In genomic region chr19:51607077-51607476, GRCh38 we compare ENCODE assay signal across 12 cellular contexts. TPM values are rescaled to one million over a fixed set of nuclear protein-coding genes. Genes with fewer than 3 reads are reported as not detected.
DNase-seq lines count a peak whose midpoint lies in the region; ATAC-seq, FAIRE-seq and TF ChIP-seq lines count a peak whose summit lies in the region.
"Had no signal": no experiment of that assay in that cellular context is flagged by ENCODE, and none has a peak within 500 bp of the region (broad histone marks: within the 10 kb centered on the region; RNA-seq: fewer than 3 reads in every experiment).

No MANE protein-coding gene starts in this region.

- TF ChIP-seq POLR2A in HepG2 (IDR thresholded peaks at IDR 0.05; ENCODE audit: insufficient read depth in 1 of 2, low read depth in 2 of 2, low read length in 2 of 2), result no peak

- intact Hi-C loops in HepG2 (cut with micrococcal nuclease; ENCODE audit: unreplicated experiment), result no loop called here

- no peak for FAIRE-seq in HepG2 (lab: Jason Lieb, UNC)
- FAIRE-seq: bronchial epithelial cell, islet of Langerhans had no signal

- H2AFZ ChIP-seq in SU-DHL-6 (ENCODE audit: low read depth, low read length, severe bottlenecking), result no peak overlapping the region
- no peak overlapping the region for H2AFZ ChIP-seq in HepG2 (ENCODE audit: low read length)

- no peaks in the 10 kb centered on the region for H3K9me2 ChIP-seq in SU-DHL-6 (replicated peaks; ENCODE audit: insufficient read depth, low read length)

- H3K4me1 ChIP-seq in HepG2 (ENCODE audit: insufficient read depth, low read length), result no peaks in the 10 kb centered on the region
- H3K4me1 ChIP-seq: BE2C, SJCRH30 had no signal

- in situ Hi-C loops in HepG2 (cut with HindIII; ENCODE audit: extremely low pct_ligation_motif_present, low pct_unique_long_range_greater_than_20kb), result no loop called here

- H3K27ac ChIP-seq in SU-DHL-6 (ENCODE audit: low read depth, low read length) (peak overlapping the region; percentile 89), HepG2 (ENCODE audit: extremely low read length, insufficient read depth, low read length) (no peak overlapping the region)
- H3K27ac ChIP-seq: SJCRH30 had no signal

- H3K9me3 ChIP-seq in SU-DHL-6 (ENCODE audit: insufficient read depth, low read length), result no peaks in the 10 kb centered on the region
- no peaks in the 10 kb centered on the region for H3K9me3 ChIP-seq in HepG2 (ENCODE audit: low read length)
- H3K9me3 ChIP-seq: BE2C, SJCRH30 had no signal

- H3K9ac ChIP-seq in SU-DHL-6 (ENCODE audit: low read length), result peak overlapping the region; percentile 36
- no peak overlapping the region for H3K9ac ChIP-seq in HepG2 (ENCODE audit: insufficient read depth, low read depth, low read length)

- H3K36me3 ChIP-seq in SU-DHL-6 (ENCODE audit: low read length), result no peaks in the 10 kb centered on the region
- no peaks in the 10 kb centered on the region for H3K36me3 ChIP-seq in HepG2 (replicated peaks in 1 of 2; ENCODE audit: control insufficient read depth in 1 of 2, insufficient read depth in 2 of 2, low read length in 2 of 2)
- H3K36me3 ChIP-seq: BE2C, SJCRH30 had no signal

- CTCF ChIA-PET in HepG2 (lab: Yijun Ruan, JAX; ENCODE audit: low intra/inter-chr PET ratio, low total read pairs), result interaction anchor here (0.6 to 0.8 kb wide), 2 partner anchors 50 to 203 kb away, joined by 3 read pairs; no protein-coding TSS in a partner anchor

- ATAC-seq in HG02973 (IDR thresholded peaks at IDR 0.05; ENCODE audit: unreplicated experiment) (peak; percentile 81), left lobe of liver (no peak), HepG2 (no peak)
- ATAC-seq in stimulated activated naive CD8-positive, alpha-beta T cell treated with anti-CD3 and anti-CD28 coated beads, Interleukin-15, amount 100 ng/mL, for 72 hours, result peak; percentile 97

- H3K9me3 Mint-ChIP-seq in stimulated activated naive CD8-positive, alpha-beta T cell treated with anti-CD3 and anti-CD28 coated beads, Interleukin-15, amount 100 ng/mL, for 72 hours, result peaks cover 6 to 17% of the 10 kb centered on the region in 2 donors

- peaks cover 6% of the 10 kb centered on the region for H3F3A ChIP-seq in SU-DHL-6 (ENCODE audit: insufficient read depth)

- no peak for TF ChIP-seq CTCF in SU-DHL-6 (IDR thresholded peaks at IDR 0.05; ENCODE audit: insufficient read depth, low read length, poor library complexity, severe bottlenecking)
- TF ChIP-seq CTCF in HepG2 (CRISPR knock-in tag; IDR thresholded peaks at IDR 0.05), result no peak

- H3K4me2 ChIP-seq in SU-DHL-6 (ENCODE audit: low read depth, low read length, poor library complexity, severe bottlenecking), result peak overlapping the region; percentile 61
- H3K4me2 ChIP-seq in HepG2 (ENCODE audit: low read depth, low read length), result no peak overlapping the region

- 15% methylated on average over 6 of the region's 6 CpGs for WGBS in HepG2 (ENCODE audit: low lambda C conversion rate)

- peaks cover 50% of the 10 kb centered on the region for H3K27me3 Mint-ChIP-seq in stimulated activated naive CD8-positive, alpha-beta T cell treated with anti-CD3 and anti-CD28 coated beads, Interleukin-15, amount 100 ng/mL, for 72 hours

- peaks cover 22% of the 10 kb centered on the region for H3K4me1 Mint-ChIP-seq in stimulated activated naive CD8-positive, alpha-beta T cell treated with anti-CD3 and anti-CD28 coated beads, Interleukin-15, amount 100 ng/mL, for 72 hours

- POLR2A ChIA-PET in HepG2 (lab: Yijun Ruan, JAX), result no interaction called here

- H3K27me3 ChIP-seq in SU-DHL-6 (ENCODE audit: low read length) (no peaks in the 10 kb centered on the region), HepG2 (ENCODE audit: control insufficient read depth in 1 of 2, insufficient read depth in 2 of 2, low read length in 2 of 2) (no peaks in the 10 kb centered on the region)
- H3K27me3 ChIP-seq: SJCRH30 had no signal

- TF ChIP-seq EP300 in HepG2 (IDR thresholded peaks at IDR 0.05; ENCODE audit: low read depth in 2 of 2, low read length in 2 of 2) (no peak), HepG2 (CRISPR knock-in tag; IDR thresholded peaks at IDR 0.05; ENCODE audit: borderline replicate concordance) (no peak)

- H3K4me3 Mint-ChIP-seq in stimulated activated naive CD8-positive, alpha-beta T cell treated with anti-CD3 and anti-CD28 coated beads, Interleukin-15, amount 100 ng/mL, for 72 hours, result peak overlapping the region; percentile 7 to 34

- H3K4me3 ChIP-seq in SU-DHL-6 (ENCODE audit: insufficient read depth, low read length, poor library complexity, severe bottlenecking), result peak overlapping the region; percentile 35
- H3K4me3 ChIP-seq in HepG2 (replicated peaks in 1 of 3; ENCODE audit: insufficient read depth in 1 of 3, low read depth in 2 of 3, low read length in 3 of 3), result no peak overlapping the region
- H3K4me3 ChIP-seq: SJCRH30 had no signal

- peak; percentile 11 to 36 (median 20) for DNase-seq in stimulated activated CD4-positive, alpha-beta T cell treated with anti-CD3 and anti-CD28 coated beads, Interleukin-12 subunit alpha, Interleukin-12 subunit beta, amount 100 ng/mL, for 48 hours (ENCODE audit: low read depth in 2 of 3, low spot score in 1 of 3)
- no peak for DNase-seq in stimulated activated CD4-positive, alpha-beta T cell treated with anti-CD3 and anti-CD28 coated beads, Interleukin-4, amount 100 ng/mL, for 1 hour
- DNase-seq in stimulated activated naive CD8-positive, alpha-beta T cell treated with anti-CD3 and anti-CD28 coated beads, Interleukin-15, amount 100 ng/mL, for 72 hours, result peak; percentile 52 to 62
- no peak for DNase-seq in left lobe of liver (ENCODE audit: low spot score)
- DNase-seq in glomerular visceral epithelial cell (ENCODE audit: extremely low spot score), result no peak
- DNase-seq in HepG2 (ENCODE audit: low spot score), result no peak
- DNase-seq: BE2C, SJCRH30 had no signal

- no TSS peak for BruUV-seq in HepG2 (replicated peaks; lab: Mats Ljungman, UMichigan)

- peak overlapping the region in 1 of 2 donors; percentile 48 for H3K27ac Mint-ChIP-seq in stimulated activated naive CD8-positive, alpha-beta T cell treated with anti-CD3 and anti-CD28 coated beads, Interleukin-15, amount 100 ng/mL, for 72 hours

- TF ChIP-seq RAD21 in HepG2 (CRISPR knock-in tag; IDR thresholded peaks at IDR 0.05), result no peak

- H4K20me1 ChIP-seq in SU-DHL-6 (ENCODE audit: low read depth, low read length) (no peaks in the 10 kb centered on the region), HepG2 (ENCODE audit: insufficient read depth, low read length) (no peaks in the 10 kb centered on the region)

- H3K79me2 ChIP-seq in SU-DHL-6 (ENCODE audit: insufficient read depth, low read length) (no peaks in the 10 kb centered on the region), HepG2 (ENCODE audit: insufficient read depth, low read length) (no peaks in the 10 kb centered on the region)

RNA-seq across cellular contexts. Expression of gene SIGLEC5, which starts 23.1 kb away (rescaled TPM):
- total RNA-seq in left lobe of liver, result not detected
- not detected in 2 replicates for total RNA-seq in HepG2 (2016; rRNA removed; fragmentation: Illumina TruSeq; extraction: Trizol)
- not detected in 2 replicates for total RNA-seq in HepG2 (2016; cell fraction: cytosol; rRNA removed; fragmentation: Illumina TruSeq; extraction: Trizol; ENCODE audit: low read depth)
- total RNA-seq in HepG2 (2016; cell fraction: insoluble cytoplasmic fraction; rRNA removed; fragmentation: Illumina TruSeq; extraction: Trizol), result not detected in 2 replicates
- not detected in 2 replicates for total RNA-seq in HepG2 (2016; cell fraction: membrane; rRNA removed; fragmentation: Illumina TruSeq; extraction: Trizol)
- total RNA-seq in HepG2 (2016; cell fraction: nucleus; rRNA removed; fragmentation: Illumina TruSeq; extraction: Trizol), result not detected in 2 replicates
- polyA plus RNA-seq in HepG2 (2011; rRNA removed), result not detected in 2 replicates
- polyA plus RNA-seq in HepG2 (2011; cell fraction: cytosol; rRNA removed), result not detected in 2 replicates
- polyA plus RNA-seq in HepG2 (2011; cell fraction: nucleus; rRNA removed), result not detected in 2 replicates
- polyA plus RNA-seq in HepG2 (2012), result not detected in 2 replicates
- not detected in 2 replicates for polyA plus RNA-seq in HepG2 (2016; cell fraction: cytosol; fragmentation: Illumina TruSeq; extraction: Trizol; ENCODE audit: low read depth)
- not detected in 2 replicates for polyA plus RNA-seq in HepG2 (2016; cell fraction: insoluble cytoplasmic fraction; fragmentation: Illumina TruSeq; extraction: Trizol; ENCODE audit: low read depth)
- not detected in 2 replicates for polyA plus RNA-seq in HepG2 (2016; cell fraction: membrane; fragmentation: Illumina TruSeq; extraction: Trizol; ENCODE audit: low read depth)
- not detected in 2 replicates for polyA plus RNA-seq in HepG2 (2016; cell fraction: nucleus; fragmentation: Illumina TruSeq; extraction: Trizol; ENCODE audit: insufficient read depth, low read depth)
- not detected in 2 replicates for polyA minus RNA-seq in HepG2 (2011; rRNA and poly(A)+ RNA removed; ENCODE audit: low replicate concordance)
- not detected in 2 replicates for polyA minus RNA-seq in HepG2 (2011; cell fraction: cytosol; rRNA and poly(A)+ RNA removed)
- not detected in 2 replicates for polyA minus RNA-seq in HepG2 (2011; cell fraction: nucleus; rRNA and poly(A)+ RNA removed)
- total RNA-seq: bronchial epithelial cell, SJCRH30 had no signal

RNA-seq across cellular contexts. Expression of gene ZNF175, which starts 36.0 kb away (rescaled TPM):
- total RNA-seq in left lobe of liver (5.2 TPM), HepG2 (2016; rRNA removed; fragmentation: Illumina TruSeq; extraction: Trizol) (1.5 and 2.3 TPM in 2 replicates)
- total RNA-seq in HepG2 (2016; cell fraction: cytosol; rRNA removed; fragmentation: Illumina TruSeq; extraction: Trizol; ENCODE audit: low read depth), result 0.09 and 0.10 TPM in 2 replicates
- 2.7 and 2.8 TPM in 2 replicates for total RNA-seq in HepG2 (2016; cell fraction: insoluble cytoplasmic fraction; rRNA removed; fragmentation: Illumina TruSeq; extraction: Trizol)
- 0.65 and 1.1 TPM in 2 replicates for total RNA-seq in HepG2 (2016; cell fraction: membrane; rRNA removed; fragmentation: Illumina TruSeq; extraction: Trizol)
- 1.6 and 2.5 TPM in 2 replicates for total RNA-seq in HepG2 (2016; cell fraction: nucleus; rRNA removed; fragmentation: Illumina TruSeq; extraction: Trizol)
- 1.1 and 1.2 TPM in 2 replicates for polyA plus RNA-seq in HepG2 (2011; rRNA removed)
- polyA plus RNA-seq in HepG2 (2011; cell fraction: cytosol; rRNA removed), result 0.55 and 0.62 TPM in 2 replicates
- 2.2 and 2.5 TPM in 2 replicates for polyA plus RNA-seq in HepG2 (2011; cell fraction: nucleus; rRNA removed)
- 1.5 and 1.9 TPM in 2 replicates for polyA plus RNA-seq in HepG2 (2012)
- 0.11 and 0.20 TPM in 2 replicates for polyA plus RNA-seq in HepG2 (2016; cell fraction: cytosol; fragmentation: Illumina TruSeq; extraction: Trizol; ENCODE audit: low read depth)
- polyA plus RNA-seq in HepG2 (2016; cell fraction: insoluble cytoplasmic fraction; fragmentation: Illumina TruSeq; extraction: Trizol; ENCODE audit: low read depth), result 2.0 and 2.6 TPM in 2 replicates
- 0.32 and 0.44 TPM in 2 replicates for polyA plus RNA-seq in HepG2 (2016; cell fraction: membrane; fragmentation: Illumina TruSeq; extraction: Trizol; ENCODE audit: low read depth)
- 2.6 and 6.4 TPM in 2 replicates for polyA plus RNA-seq in HepG2 (2016; cell fraction: nucleus; fragmentation: Illumina TruSeq; extraction: Trizol; ENCODE audit: insufficient read depth, low read depth)
- polyA minus RNA-seq in HepG2 (2011; rRNA and poly(A)+ RNA removed; ENCODE audit: low replicate concordance), result 2.2 and 5.2 TPM in 2 replicates
- 1.1 and 1.6 TPM in 2 replicates for polyA minus RNA-seq in HepG2 (2011; cell fraction: cytosol; rRNA and poly(A)+ RNA removed)
- polyA minus RNA-seq in HepG2 (2011; cell fraction: nucleus; rRNA and poly(A)+ RNA removed), result 4.4 and 4.5 TPM in 2 replicates

RNA-seq across cellular contexts. Expression of gene SIGLEC14, which starts 39.5 kb away (rescaled TPM):
- total RNA-seq in left lobe of liver (2.6 TPM), HepG2 (2016; rRNA removed; fragmentation: Illumina TruSeq; extraction: Trizol) (0.09 TPM in 1 of 2 replicates, not detected in the other)
- not detected in 2 replicates for total RNA-seq in HepG2 (2016; cell fraction: cytosol; rRNA removed; fragmentation: Illumina TruSeq; extraction: Trizol; ENCODE audit: low read depth)
- total RNA-seq in HepG2 (2016; cell fraction: insoluble cytoplasmic fraction; rRNA removed; fragmentation: Illumina TruSeq; extraction: Trizol), result 0.13 TPM in 1 of 2 replicates, not detected in the other
- total RNA-seq in HepG2 (2016; cell fraction: membrane; rRNA removed; fragmentation: Illumina TruSeq; extraction: Trizol), result 0.09 and 0.10 TPM in 2 replicates
- not detected in 2 replicates for total RNA-seq in HepG2 (2016; cell fraction: nucleus; rRNA removed; fragmentation: Illumina TruSeq; extraction: Trizol)
- 0.04 and 0.05 TPM in 2 replicates for polyA plus RNA-seq in HepG2 (2011; rRNA removed)
- 0.06 TPM in 1 of 2 replicates, not detected in the other for polyA plus RNA-seq in HepG2 (2011; cell fraction: cytosol; rRNA removed)
- not detected in 2 replicates for polyA plus RNA-seq in HepG2 (2011; cell fraction: nucleus; rRNA removed)
- 0.09 TPM in 1 of 2 replicates, not detected in the other for polyA plus RNA-seq in HepG2 (2012)
- polyA plus RNA-seq in HepG2 (2016; cell fraction: cytosol; fragmentation: Illumina TruSeq; extraction: Trizol; ENCODE audit: low read depth), result not detected in 2 replicates
- polyA plus RNA-seq in HepG2 (2016; cell fraction: insoluble cytoplasmic fraction; fragmentation: Illumina TruSeq; extraction: Trizol; ENCODE audit: low read depth), result 0.11 and 0.14 TPM in 2 replicates
- polyA plus RNA-seq in HepG2 (2016; cell fraction: membrane; fragmentation: Illumina TruSeq; extraction: Trizol; ENCODE audit: low read depth), result 0.11 and 0.20 TPM in 2 replicates
- 0.28 TPM in 1 of 2 replicates, not detected in the other for polyA plus RNA-seq in HepG2 (2016; cell fraction: nucleus; fragmentation: Illumina TruSeq; extraction: Trizol; ENCODE audit: insufficient read depth, low read depth)
- polyA minus RNA-seq in HepG2 (2011; rRNA and poly(A)+ RNA removed; ENCODE audit: low replicate concordance), result 0.14 TPM in 1 of 2 replicates, not detected in the other
- not detected in 2 replicates for polyA minus RNA-seq in HepG2 (2011; cell fraction: cytosol; rRNA and poly(A)+ RNA removed)
- polyA minus RNA-seq in HepG2 (2011; cell fraction: nucleus; rRNA and poly(A)+ RNA removed), result not detected in 2 replicates
- total RNA-seq: bronchial epithelial cell, SJCRH30 had no signal

Comparison
In these comparisons a context has a peak if more than half of its experiments do, and no peak if none do; other contexts are left out.
1. DNase-seq: peak in stimulated activated CD4-positive, alpha-beta T cell treated with anti-CD3 and anti-CD28 coated beads, Interleukin-12 subunit alpha, Interleukin-12 subunit beta, amount 100 ng/mL, for 48 hours (3 of 3) and stimulated activated naive CD8-positive, alpha-beta T cell treated with anti-CD3 and anti-CD28 coated beads, Interleukin-15, amount 100 ng/mL, for 72 hours (2 of 2); none in stimulated activated CD4-positive, alpha-beta T cell treated with anti-CD3 and anti-CD28 coated beads, Interleukin-4, amount 100 ng/mL, for 1 hour (single experiment), left lobe of liver (single experiment), glomerular visceral epithelial cell (single experiment) and HepG2 (single experiment).
2. ATAC-seq: peak in HG02973 (single experiment) and stimulated activated naive CD8-positive, alpha-beta T cell treated with anti-CD3 and anti-CD28 coated beads, Interleukin-15, amount 100 ng/mL, for 72 hours (single experiment); none in left lobe of liver (single experiment) and HepG2 (single experiment).